Comparison of ENCODE assay signal across 17 cellular contexts in genomic region chr14:55317907-55318306, GRCh38. TPM values are rescaled to one million over a fixed set of nuclear protein-coding genes. Genes with fewer than 3 reads are reported as not detected.
A peak's percentile ranks its signal among the peaks of the same experiment; 100 is the strongest.
DNase-seq lines count a peak whose midpoint lies in the region; ATAC-seq and TF ChIP-seq lines count a peak whose summit lies in the region.
"Had no signal": no experiment of that assay in that cellular context is flagged by ENCODE, and none has a peak within 500 bp of the region (broad histone marks: within the 10 kb centered on the region; RNA-seq: fewer than 3 reads in every experiment).

No MANE protein-coding gene starts in this region.

- TF ChIP-seq POLR2A in Peyer's patch (IDR thresholded peaks at IDR 0.05) (no peak), transverse colon (IDR thresholded peaks at IDR 0.05) (no peak)

- 0% methylated on average over 1 of the region's 1 CpG for WGBS in transverse colon (ENCODE audit: low coverage in 1 of 2), 2 donors

- H3K4me1 ChIP-seq in Peyer's patch, result peaks cover 0 to 22% (median 0%) of the 10 kb centered on the region in 4 donors
- H3K4me1 ChIP-seq in colonic mucosa, result peaks cover 4% of the 10 kb centered on the region
- peaks cover 8 to 34% of the 10 kb centered on the region in 2 donors for H3K4me1 ChIP-seq in mucosa of rectum (ENCODE audit: control insufficient read depth in 2 of 2, insufficient read depth in 2 of 2, low read length in 2 of 2)
- peaks cover 0 to 53% (median 27%) of the 10 kb centered on the region in 4 donors for H3K4me1 ChIP-seq in transverse colon
- H3K4me1 ChIP-seq: BLaER1 treated with 17β-estradiol and CSF1 and Interleukin-3, amounts not matched to agents 10 nM and 100 nM had no signal

- H3K27ac ChIP-seq in Peyer's patch (peak overlapping the region in 3 of 4 donors; percentile 16 to 83 (median 67)), colonic mucosa (peak overlapping the region; percentile 75), mucosa of rectum (ENCODE audit: low read depth in 2 of 2, low read length in 2 of 2) (peak overlapping the region; percentile 85 to 86), transverse colon (peak overlapping the region; percentile 83 to 90 (median 86))
- H3K27ac ChIP-seq: BLaER1 treated with 17β-estradiol and CSF1 and Interleukin-3, amounts not matched to agents 10 nM and 100 nM had no signal

- no peak for TF ChIP-seq CTCF in Peyer's patch (IDR thresholded peaks at IDR 0.05)
- no peak for TF ChIP-seq CTCF in colonic mucosa (IDR thresholded peaks at IDR 0.05)
- TF ChIP-seq CTCF in transverse colon (IDR thresholded peaks at IDR 0.05), result no peak

- intact Hi-C loops in colonic mucosa (cut with DNase I), result no loop called here
- intact Hi-C loops in transverse colon (cut with DNase I; ENCODE audit: low total_unique reads), result no loop called here

- TF ChIP-seq EP300 in transverse colon (IDR thresholded peaks at IDR 0.05; ENCODE audit: low read depth), result no peak

- no peaks in the 10 kb centered on the region for H3K27me3 ChIP-seq in Peyer's patch
- no peaks in the 10 kb centered on the region for H3K27me3 ChIP-seq in colonic mucosa
- no peaks in the 10 kb centered on the region for H3K27me3 ChIP-seq in mucosa of rectum (ENCODE audit: control insufficient read depth in 2 of 2, insufficient read depth in 2 of 2, low read length in 2 of 2)
- no peaks in the 10 kb centered on the region for H3K27me3 ChIP-seq in transverse colon
- H3K27me3 ChIP-seq: BLaER1 treated with 17β-estradiol and CSF1 and Interleukin-3, amounts not matched to agents 10 nM and 100 nM had no signal

- in situ Hi-C loops in transverse colon (cut with MboI; ENCODE audit: low pct_ligation_motif_present in 1 of 4, low pct_unique_long_range_greater_than_20kb in 1 of 4, low sequenced_read_pairs in 3 of 4), result no loop called here

- DNase-seq in Peyer's patch (no peak), colonic mucosa (no peak), transverse colon (no peak), NCI-H2196 treated with DMSO at 0.1 percent for 48 hours (lab: John Stamatoyannopoulos, UW; ENCODE audit: unreplicated experiment) (no peak)
- DNase-seq: ACHN, EL, GF-D8, KG1, NCI-H1105, NCI-H146, NCI-H2029, Right ventricle myocardium superior had no signal

- H3K9ac ChIP-seq in colonic mucosa (ENCODE audit: low read depth in 2 of 2, low read length in 2 of 2), result peak overlapping the region in 1 of 2 donors; percentile 70
- H3K9ac ChIP-seq in mucosa of rectum (ENCODE audit: low read depth in 1 of 2, low read length in 2 of 2), result peak overlapping the region; percentile 5 to 24
- H3K9ac ChIP-seq: BLaER1 treated with 17β-estradiol and CSF1 and Interleukin-3, amounts not matched to agents 10 nM and 100 nM had no signal

- H3K4me3 ChIP-seq in Peyer's patch (no peak overlapping the region), colonic mucosa (no peak overlapping the region), mucosa of rectum (ENCODE audit: low read length in 2 of 2) (peak overlapping the region in 1 of 2 donors; percentile 55), transverse colon (no peak overlapping the region)
- H3K4me3 ChIP-seq: BLaER1 treated with 17β-estradiol and CSF1 and Interleukin-3, amounts not matched to agents 10 nM and 100 nM had no signal

- no peaks in the 10 kb centered on the region for H3K36me3 ChIP-seq in Peyer's patch
- H3K36me3 ChIP-seq in colonic mucosa, result no peaks in the 10 kb centered on the region
- H3K36me3 ChIP-seq in mucosa of rectum (ENCODE audit: control insufficient read depth in 2 of 2, insufficient read depth in 2 of 2, low read length in 2 of 2), result peaks cover 2 to 5% of the 10 kb centered on the region in 2 donors
- H3K36me3 ChIP-seq in transverse colon, result peaks cover 0 to 6% (median under 1%) of the 10 kb centered on the region in 4 donors

- H3K9me3 ChIP-seq in Peyer's patch (no peaks in the 10 kb centered on the region), colonic mucosa (no peaks in the 10 kb centered on the region), mucosa of rectum (ENCODE audit: control insufficient read depth in 2 of 2, low read length in 2 of 2) (peaks cover 1 to 3% of the 10 kb centered on the region in 2 donors), transverse colon (peaks cover 0 to under 1% of the 10 kb centered on the region in 2 donors)

- ATAC-seq in GM21576 (IDR thresholded peaks at IDR 0.05; ENCODE audit: unreplicated experiment), result no peak
- ATAC-seq in HG02610 (IDR thresholded peaks at IDR 0.05; ENCODE audit: unreplicated experiment), result no peak
- ATAC-seq: HCT116 had no signal

RNA-seq across cellular contexts. Expression of gene FBXO34, which starts 46.7 kb away (rescaled TPM):
- total RNA-seq in Peyer's patch (10 to 100 TPM; 28.1 to 75.3 (median 43.1) TPM), colonic mucosa (10 to 100 TPM; 39.8 to 70.9 TPM), transverse colon (100 to 1,000 TPM in 2 of 4 donors, 10 to 100 TPM in 2; 34.2 to 129 (median 99.4) TPM)
